In genomic region chr5:55105976-55106375, GRCh38 we compare ENCODE assay signal across 10 cellular contexts. TPM values are rescaled to one million over a fixed set of nuclear protein-coding genes. Genes with fewer than 3 reads are reported as not detected.
DNase-seq lines count a peak whose midpoint lies in the region; ATAC-seq and TF ChIP-seq lines count a peak whose summit lies in the region.
"Not testable (repeated sequence)": the region's sequence is repeated elsewhere in the genome, so short reads cannot be mapped to it uniquely, and the experiment has no call there.
"Had no signal": no experiment of that assay in that cellular context is flagged by ENCODE, and none has a peak within 500 bp of the region (broad histone marks: within the 10 kb centered on the region; RNA-seq: fewer than 3 reads in every experiment).

No MANE protein-coding gene starts in this region.

- not testable (repeated sequence) for H3K27ac ChIP-seq in BLaER1

- H3K36me3 ChIP-seq in BLaER1: peaks cover 44% of the 10 kb centered on the region
- not testable (repeated sequence) for H3K36me3 ChIP-seq in Loucy (ENCODE audit: insufficient read depth, low read length)

- H3K79me2 ChIP-seq in Loucy (ENCODE audit: insufficient read depth, low read length): peaks cover 28% of the 10 kb centered on the region

- H3K36me3 Mint-ChIP-seq in WTC11: not testable (repeated sequence)
- peaks cover 72% of the 10 kb centered on the region for H3K36me3 Mint-ChIP-seq in activated CD8-positive, alpha-beta memory T cell treated with anti-CD3 and anti-CD28 coated beads, Interleukin-2, amount 10 ng/mL, durations not matched to agents 7 days and 5 days
- H3K36me3 Mint-ChIP-seq in central memory CD8-positive, alpha-beta T cell (ENCODE audit: insufficient read depth): peaks cover 61% of the 10 kb centered on the region
- H3K36me3 Mint-ChIP-seq in natural killer cell: peaks cover 48% of the 10 kb centered on the region

- H3K4me2 ChIP-seq in BLaER1: peak overlapping the region; percentile 51; the same call in 1 of the 2 replicates
- peak overlapping the region; percentile 65 for H3K4me2 ChIP-seq in Loucy (ENCODE audit: low read depth, low read length, poor library complexity, severe bottlenecking)

- not testable (repeated sequence) for H3K9me2 ChIP-seq in Loucy (replicated peaks; ENCODE audit: low read depth, low read length)

- CTCF ChIA-PET in WTC11 (lab: Charles Lee): not testable (repeated sequence)
- CTCF ChIA-PET in activated CD8-positive, alpha-beta memory T cell treated with anti-CD3 and anti-CD28 coated beads, Interleukin-2, amount 10 ng/mL, durations not matched to agents 7 days and 5 days (lab: Charles Lee): interaction anchor here (0.8 to 6.8 kb wide), 5 partner anchors 12 to 200 kb away, joined by 3 to 50 read pairs (median 30); no protein-coding TSS in a partner anchor

- DNase-seq in WTC11 (ENCODE audit: low spot score); activated CD8-positive, alpha-beta memory T cell treated with anti-CD3 and anti-CD28 coated beads, Interleukin-2, amount 10 ng/mL, durations not matched to agents 7 days and 5 days; central memory CD8-positive, alpha-beta T cell (ENCODE audit: low spot score in 2 of 2); natural killer cell: not testable (repeated sequence)

- not testable (repeated sequence) for H3K9me3 Mint-ChIP-seq in WTC11; activated CD8-positive, alpha-beta memory T cell treated with anti-CD3 and anti-CD28 coated beads, Interleukin-2, amount 10 ng/mL, durations not matched to agents 7 days and 5 days (ENCODE audit: low read depth); central memory CD8-positive, alpha-beta T cell; natural killer cell

- POLR2A ChIA-PET in WTC11 (lab: Charles Lee): not testable (repeated sequence)

- not testable (repeated sequence) for H3K9ac ChIP-seq in BLaER1; Loucy (ENCODE audit: low read depth, low read length, poor library complexity, severe bottlenecking)

- not testable (repeated sequence) for H3F3A ChIP-seq in Loucy (ENCODE audit: low read depth)

- not testable (repeated sequence) for ATAC-seq in WTC11; activated CD8-positive, alpha-beta memory T cell treated with anti-CD3 and anti-CD28 coated beads, Interleukin-2, amount 10 ng/mL, durations not matched to agents 7 days and 5 days; central memory CD8-positive, alpha-beta T cell (replicated peaks; ENCODE audit: extremely low read depth, poor library complexity, severe bottlenecking); natural killer cell

- H3K4me3 ChIP-seq in BLaER1: peak overlapping the region; percentile 42; the same call in 1 of the 2 replicates
- H3K4me3 ChIP-seq in Loucy (ENCODE audit: low read length, poor library complexity, severe bottlenecking): not testable (repeated sequence)

- not testable (repeated sequence) for H4K20me1 ChIP-seq in BLaER1; Loucy (ENCODE audit: insufficient read depth, low read length, poor library complexity, severe bottlenecking)

- H3K4me3 Mint-ChIP-seq in WTC11: not testable (repeated sequence)
- peak overlapping the region; percentile 60 for H3K4me3 Mint-ChIP-seq in activated CD8-positive, alpha-beta memory T cell treated with anti-CD3 and anti-CD28 coated beads, Interleukin-2, amount 10 ng/mL, durations not matched to agents 7 days and 5 days
- peak overlapping the region; percentile 72 for H3K4me3 Mint-ChIP-seq in central memory CD8-positive, alpha-beta T cell
- peak overlapping the region; percentile 91 for H3K4me3 Mint-ChIP-seq in natural killer cell

- peaks cover 14% of the 10 kb centered on the region for H3K4me1 Mint-ChIP-seq in WTC11
- peaks cover 68% of the 10 kb centered on the region for H3K4me1 Mint-ChIP-seq in activated CD8-positive, alpha-beta memory T cell treated with anti-CD3 and anti-CD28 coated beads, Interleukin-2, amount 10 ng/mL, durations not matched to agents 7 days and 5 days
- peaks cover 74% of the 10 kb centered on the region for H3K4me1 Mint-ChIP-seq in central memory CD8-positive, alpha-beta T cell
- H3K4me1 Mint-ChIP-seq in natural killer cell: peaks cover 82 to 85% of the 10 kb centered on the region in 2 donors

- H3K27ac Mint-ChIP-seq in WTC11; activated CD8-positive, alpha-beta memory T cell treated with anti-CD3 and anti-CD28 coated beads, Interleukin-2, amount 10 ng/mL, durations not matched to agents 7 days and 5 days; central memory CD8-positive, alpha-beta T cell (ENCODE audit: low read depth): not testable (repeated sequence)
- peak overlapping the region; percentile 54 to 87 for H3K27ac Mint-ChIP-seq in natural killer cell

- not testable (repeated sequence) for H3K27me3 Mint-ChIP-seq in WTC11 (ENCODE audit: low read depth); activated CD8-positive, alpha-beta memory T cell treated with anti-CD3 and anti-CD28 coated beads, Interleukin-2, amount 10 ng/mL, durations not matched to agents 7 days and 5 days; central memory CD8-positive, alpha-beta T cell; natural killer cell (ENCODE audit: low read depth in 2 of 2)

- not testable (repeated sequence) for H2AFZ ChIP-seq in Loucy (ENCODE audit: low read length)

- H3K4me1 ChIP-seq in BLaER1: peaks cover 54% of the 10 kb centered on the region
- peaks cover 85% of the 10 kb centered on the region for H3K4me1 ChIP-seq in Loucy (ENCODE audit: insufficient read depth, low read length, poor library complexity, severe bottlenecking)

- H3K9me3 ChIP-seq in BLaER1: peaks cover 12% of the 10 kb centered on the region
- not testable (repeated sequence) for H3K9me3 ChIP-seq in Loucy (ENCODE audit: insufficient read depth, low read depth, low read length)

- H3K27me3 ChIP-seq in BLaER1; Loucy (ENCODE audit: insufficient read depth, low read length, poor library complexity, severe bottlenecking): not testable (repeated sequence)

- intact Hi-C loops in natural killer cell (cut with micrococcal nuclease): not testable (repeated sequence)

- not testable (repeated sequence) for TF ChIP-seq CTCF in Loucy (conservative IDR thresholded peaks at IDR 0.05; ENCODE audit: low read length); WTC11 (IDR thresholded peaks at IDR 0.05); natural killer cell (IDR thresholded peaks at IDR 0.05)

TF ChIP-seq in WTC11, 78 proteins besides CTCF, POLR2A, EP300 and RAD21:
- TF ChIP-seq HMGA2 (CRISPR knock-in tag; IDR thresholded peaks at IDR 0.05): peak; percentile 94; the same call in 1 of the 2 replicates

RNA-seq across cellular contexts. Expression of gene GZMA, which starts 3.5 kb away (rescaled TPM):
- not detected in 3 replicates for total RNA-seq in WTC11 (2021)
- 1,000 to 10,000 TPM in 1 of 2 experiments, 100 to 1,000 TPM in 1; 927 to 1,065 TPM for total RNA-seq in activated CD8-positive, alpha-beta memory T cell treated with anti-CD3 and anti-CD28 coated beads, Interleukin-2, amount 10 ng/mL, durations not matched to agents 7 days and 5 days
- total RNA-seq in natural killer cell: 100 to 1,000 TPM; 530 to 621 (median 590) TPM
- total RNA-seq: B cell, Caco-2, HFFc6 had no signal

RNA-seq across cellular contexts. Expression of gene GPX8, which starts 54.0 kb away (rescaled TPM):
- total RNA-seq in WTC11 (2021) (30.6 to 39.2 TPM (median 33.7 TPM) in 3 replicates), natural killer cell (not detected)
- total RNA-seq in activated CD8-positive, alpha-beta memory T cell treated with anti-CD3 and anti-CD28 coated beads, Interleukin-2, amount 10 ng/mL, durations not matched to agents 7 days and 5 days: not detected
- total RNA-seq: B cell; CD4-positive, alpha-beta T cell had no signal

Comparison
In these comparisons a context has a peak if more than half of its experiments do, and no peak if none do; other contexts are left out.
1. RNA of gene GZMA, which starts 3.5 kb away (total RNA-seq): 927 to 1,065 TPM in activated CD8-positive, alpha-beta memory T cell treated with anti-CD3 and anti-CD28 coated beads, Interleukin-2, amount 10 ng/mL, durations not matched to agents 7 days and 5 days and 530 to 621 TPM in natural killer cell; not detected in WTC11; every median in the first group is over 100 times any median in the second.
2. RNA of gene GPX8, which starts 54.0 kb away (total RNA-seq): 30.6 to 39.2 TPM in WTC11; not detected in activated CD8-positive, alpha-beta memory T cell treated with anti-CD3 and anti-CD28 coated beads, Interleukin-2, amount 10 ng/mL, durations not matched to agents 7 days and 5 days and not detected in natural killer cell; every median in the first group is over 10 times any median in the second.